ENCODE assay signal across 17 cellular contexts in the genomic region with DNA sequence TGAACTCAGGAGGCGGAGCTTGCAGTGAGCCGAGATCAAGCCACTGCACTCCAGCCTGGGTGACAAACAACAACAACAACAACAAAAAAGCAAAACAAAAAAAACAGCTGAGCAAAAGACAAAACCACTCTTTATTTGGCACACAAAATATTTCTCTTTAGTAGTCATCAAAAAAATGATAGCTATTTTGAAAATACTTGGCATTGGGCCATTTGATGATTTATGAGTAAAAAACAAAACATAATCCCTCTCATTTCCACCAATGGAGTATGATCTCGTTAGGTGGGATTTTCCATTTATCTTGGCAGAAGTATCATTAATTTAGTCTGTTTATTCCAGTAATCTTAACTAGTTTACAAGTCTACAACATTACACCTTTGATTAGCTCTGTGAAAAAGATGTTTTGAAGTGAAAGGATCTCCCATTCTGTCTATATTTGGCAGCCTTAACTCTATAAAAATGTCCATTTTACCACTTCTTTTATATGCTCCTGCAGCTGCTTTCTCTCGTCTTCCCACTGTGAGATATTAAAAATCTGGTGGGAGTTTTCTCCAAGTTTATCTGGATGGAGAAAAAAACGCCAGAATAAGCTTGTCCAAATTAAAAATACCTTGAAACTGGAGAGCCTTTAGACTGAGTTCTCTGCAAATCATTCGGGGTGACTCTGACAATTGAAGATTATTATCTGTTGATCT. TPM values are rescaled to one million over a fixed set of nuclear protein-coding genes. Genes with fewer than 3 reads are reported as not detected.
"Had no signal": no experiment of that assay in that cellular context is flagged by ENCODE, and none has a peak within 500 bp of the region (broad histone marks: within the 10 kb centered on the region; RNA-seq: fewer than 3 reads in every experiment).

No MANE protein-coding gene starts in this region.

- H3K36me3 Mint-ChIP-seq: activated naive CD8-positive, alpha-beta T cell treated with anti-CD3 and anti-CD28 coated beads, Interleukin-2, amount 10 ng/mL, durations not matched to agents 7 days and 5 days had no signal

- H3K4me1 ChIP-seq: parathyroid adenoma, stomach had no signal

- DNase-seq: activated CD4-positive, alpha-beta memory T cell treated with anti-CD3 and anti-CD28 coated beads, Interleukin-2, amount 10 ng/mL, durations not matched to agents 7 days and 5 days; activated CD4-positive, alpha-beta T cell treated with anti-CD3 and anti-CD28 coated beads for 36 hours; activated naive CD8-positive, alpha-beta T cell treated with anti-CD3 and anti-CD28 coated beads, Interleukin-2, amount 10 ng/mL, durations not matched to agents 7 days and 5 days; activated T-cell treated with anti-CD3 and anti-CD28 coated beads, Interleukin-2, amount 50 U/mL, for 72 hours; effector memory CD4-positive, alpha-beta T cell; head of caudate nucleus; islet precursor cell; left ventricle myocardium superior; mesendoderm; stimulated activated CD4-positive, alpha-beta T cell treated with anti-CD3 and anti-CD28 coated beads, Interleukin-4, amount 100 ng/mL, for 4 hours; stomach; T-helper 9 cell had no signal

- H3K79me2 ChIP-seq: parathyroid adenoma had no signal

- H3K27me3 Mint-ChIP-seq: activated CD4-positive, alpha-beta memory T cell treated with anti-CD3 and anti-CD28 coated beads, Interleukin-2, amount 10 ng/mL, durations not matched to agents 7 days and 5 days; activated CD4-positive, alpha-beta T cell treated with anti-CD3 and anti-CD28 coated beads for 36 hours; activated naive CD8-positive, alpha-beta T cell treated with anti-CD3 and anti-CD28 coated beads, Interleukin-2, amount 10 ng/mL, durations not matched to agents 7 days and 5 days had no signal

- H2AFZ ChIP-seq: parathyroid adenoma had no signal

- H3K27me3 ChIP-seq: stomach had no signal

- H3K27ac ChIP-seq: coronary artery, parathyroid adenoma, stomach, thoracic aorta, VCaP had no signal

- H3K4me3 ChIP-seq: coronary artery, stomach, thoracic aorta had no signal

- H3K4me3 Mint-ChIP-seq: activated CD4-positive, alpha-beta memory T cell treated with anti-CD3 and anti-CD28 coated beads, Interleukin-2, amount 10 ng/mL, durations not matched to agents 7 days and 5 days; activated CD4-positive, alpha-beta T cell treated with anti-CD3 and anti-CD28 coated beads for 36 hours; activated naive CD8-positive, alpha-beta T cell treated with anti-CD3 and anti-CD28 coated beads, Interleukin-2, amount 10 ng/mL, durations not matched to agents 7 days and 5 days; activated T-cell treated with anti-CD3 and anti-CD28 coated beads, Interleukin-2, amount 50 U/mL, for 72 hours had no signal

- H3K9me3 Mint-ChIP-seq: activated naive CD8-positive, alpha-beta T cell treated with anti-CD3 and anti-CD28 coated beads, Interleukin-2, amount 10 ng/mL, durations not matched to agents 7 days and 5 days; activated T-cell treated with anti-CD3 and anti-CD28 coated beads, Interleukin-2, amount 50 U/mL, for 72 hours had no signal

- H3K9ac ChIP-seq: parathyroid adenoma had no signal

- H3K27ac Mint-ChIP-seq: activated CD4-positive, alpha-beta memory T cell treated with anti-CD3 and anti-CD28 coated beads, Interleukin-2, amount 10 ng/mL, durations not matched to agents 7 days and 5 days; activated CD4-positive, alpha-beta T cell treated with anti-CD3 and anti-CD28 coated beads for 36 hours; activated naive CD8-positive, alpha-beta T cell treated with anti-CD3 and anti-CD28 coated beads, Interleukin-2, amount 10 ng/mL, durations not matched to agents 7 days and 5 days; activated T-cell treated with anti-CD3 and anti-CD28 coated beads, Interleukin-2, amount 50 U/mL, for 72 hours had no signal

- FAIRE-seq: urothelium cell line had no signal

- H3K9me3 ChIP-seq: stomach had no signal

- ATAC-seq: activated CD4-positive, alpha-beta T cell treated with anti-CD3 and anti-CD28 coated beads for 36 hours; activated T-cell treated with anti-CD3 and anti-CD28 coated beads, Interleukin-2, amount 50 U/mL, for 72 hours; left ventricle myocardium superior had no signal

- H3K4me1 Mint-ChIP-seq: activated CD4-positive, alpha-beta memory T cell treated with anti-CD3 and anti-CD28 coated beads, Interleukin-2, amount 10 ng/mL, durations not matched to agents 7 days and 5 days; activated CD4-positive, alpha-beta T cell treated with anti-CD3 and anti-CD28 coated beads for 36 hours; activated naive CD8-positive, alpha-beta T cell treated with anti-CD3 and anti-CD28 coated beads, Interleukin-2, amount 10 ng/mL, durations not matched to agents 7 days and 5 days had no signal

- H3K36me3 ChIP-seq: stomach, thoracic aorta had no signal

RNA-seq across cellular contexts. Expression of gene AGMO, which starts 58.8 kb away (rescaled TPM):
- total RNA-seq: activated CD4-positive, alpha-beta memory T cell treated with anti-CD3 and anti-CD28 coated beads, Interleukin-2, amount 10 ng/mL, durations not matched to agents 7 days and 5 days; activated CD4-positive, alpha-beta T cell treated with anti-CD3 and anti-CD28 coated beads for 36 hours; activated naive CD8-positive, alpha-beta T cell treated with anti-CD3 and anti-CD28 coated beads, Interleukin-2, amount 10 ng/mL, durations not matched to agents 7 days and 5 days; activated T-cell treated with anti-CD3 and anti-CD28 coated beads, Interleukin-2, amount 50 U/mL, for 72 hours had no signal
